28 cellular contexts compared by ENCODE assay signal in genomic region chr5:2549354-2549753, GRCh38.
"Had no signal": no experiment of that assay in that cellular context is flagged by ENCODE, and none has a peak within 500 bp of the region (broad histone marks: within the 10 kb centered on the region; RNA-seq: fewer than 3 reads in every experiment).

No MANE protein-coding gene starts in this region.

- DNase-seq: activated CD4-positive, alpha-beta memory T cell treated with anti-CD3 and anti-CD28 coated beads, Interleukin-2, amount 10 ng/mL, durations not matched to agents 7 days and 5 days; activated CD4-positive, alpha-beta T cell treated with anti-CD3 and anti-CD28 coated beads for 1 hour; activated CD4-positive, alpha-beta T cell treated with anti-CD3 and anti-CD28 coated beads for 36 hours; activated CD4-positive, alpha-beta T cell treated with anti-CD3 and anti-CD28 coated beads for 48 hours; activated CD4-positive, alpha-beta T cell treated with anti-CD3 and anti-CD28 coated beads, Interleukin-2, amount 10 ng/mL, durations not matched to agents 7 days and 5 days; activated CD4-positive, alpha-beta T cell treated with anti-CD3 and anti-CD28 coated beads, Interleukin-2, amount 50 U/mL, for 48 hours; activated CD4-positive, CD25-positive, alpha-beta regulatory T cell; activated CD8-positive, alpha-beta memory T cell treated with anti-CD3 and anti-CD28 coated beads for 24 hours; activated CD8-positive, alpha-beta memory T cell treated with anti-CD3 and anti-CD28 coated beads, Interleukin-2, amount 10 ng/mL, durations not matched to agents 7 days and 5 days; activated CD8-positive, alpha-beta memory T cell treated with anti-CD3 and anti-CD28 coated beads, Interleukin-2, amount 50 U/mL, for 48 hours; activated CD8-positive, alpha-beta T cell treated with anti-CD3 and anti-CD28 coated beads, Interleukin-2, amount 10 ng/mL, durations not matched to agents 7 days and 5 days; activated effector memory CD4-positive, alpha-beta T cell treated with Interleukin-2 at 50 U/mL for 16 hours; activated gamma-delta T cell; activated naive CD4-positive, alpha-beta T cell treated with anti-CD3 and anti-CD28 coated beads, Interleukin-2, amount 10 ng/mL, durations not matched to agents 7 days and 5 days; activated naive CD4-positive, alpha-beta T cell treated with Interleukin-2 at 50 U/mL for 16 hours; activated naive CD8-positive, alpha-beta T cell treated with anti-CD3 and anti-CD28 coated beads, Interleukin-2, amount 10 ng/mL, durations not matched to agents 7 days and 5 days; activated naive CD8-positive, alpha-beta T cell treated with anti-CD3 and anti-CD28 coated beads, Interleukin-2, amount 50 U/mL, for 24 hours; activated T-cell treated with anti-CD3 and anti-CD28 coated beads, Interleukin-2, amount 50 U/mL, for 24 hours; activated T-cell treated with anti-CD3 and anti-CD28 coated beads, Interleukin-2, amount 50 U/mL, for 48 hours; amygdala; anterior cingulate cortex; caudate nucleus; T-helper 1 cell; T-helper 2 cell; T-helper 9 cell; WERI-Rb-1 had no signal

- H3K4me1 ChIP-seq: ascending aorta had no signal

- H3K27ac ChIP-seq: ascending aorta, cardiac muscle cell, WERI-Rb-1 had no signal

- H3K4me3 ChIP-seq: ascending aorta, cardiac muscle cell had no signal

- H3K9me3 ChIP-seq: ascending aorta had no signal

- H3K27me3 ChIP-seq: ascending aorta, cardiac muscle cell had no signal

- H3K36me3 ChIP-seq: ascending aorta, cardiac muscle cell, WERI-Rb-1 had no signal
